Comparison of ENCODE assay signal across 2 cellular contexts in genomic region chr7:45979275-45980180, GRCh38.
TF ChIP-seq lines count a peak whose summit lies in the region.

No MANE protein-coding gene starts in this region.

TF ChIP-seq in SK-N-SH, 30 proteins besides CTCF, POLR2A, EP300 and RAD21 (continued from another document):
- no peak for TF ChIP-seq REST (IDR thresholded peaks at IDR 0.05; ENCODE audit: low read depth, low read length)
- TF ChIP-seq SMC3 (IDR thresholded peaks at IDR 0.05; ENCODE audit: low read depth, low read length) = no peak
- no peak for TF ChIP-seq MAX (IDR thresholded peaks at IDR 0.05; ENCODE audit: low read depth)
- no peak for TF ChIP-seq USF1 (IDR thresholded peaks at IDR 0.05; ENCODE audit: borderline replicate concordance, low read depth)
- no peak for TF ChIP-seq CHD2 (IDR thresholded peaks at IDR 0.05; ENCODE audit: low read length, partially characterized antibody)
- TF ChIP-seq YY1 (IDR thresholded peaks at IDR 0.05; ENCODE audit: low read depth) = no peak
- no peak for TF ChIP-seq GATA2 (CRISPR knock-in tag; IDR thresholded peaks at IDR 0.05)
- no peak for TF ChIP-seq NRF1 (IDR thresholded peaks at IDR 0.05; ENCODE audit: low read depth, low read length)
- no peak for TF ChIP-seq POLR2AphosphoS5 (IDR thresholded peaks at IDR 0.05; ENCODE audit: low read depth, low read length)
TF ChIP-seq in SK-N-SH: peak in this region for 0.

TF ChIP-seq in SK-N-SH treated with all-trans-retinoic acid at 6 μM for 48 hours, 23 proteins besides CTCF, POLR2A, EP300 and RAD21 (continued from another document):
- TF ChIP-seq CREB5 (CRISPR knock-in tag; IDR thresholded peaks at IDR 0.05; ENCODE audit: low read depth) (no peak), ZNF565 (CRISPR knock-in tag; conservative IDR thresholded peaks at IDR 0.05; ENCODE audit: low read depth) (no peak), ZNF70 (CRISPR knock-in tag; IDR thresholded peaks at IDR 0.05) (no peak), PPARA (CRISPR knock-in tag; IDR thresholded peaks at IDR 0.05; ENCODE audit: borderline replicate concordance) (no peak), GLIS3 (CRISPR knock-in tag; IDR thresholded peaks at IDR 0.05) (no peak)
